ENCODE assay signal across 1 cellular context in the genomic region with DNA sequence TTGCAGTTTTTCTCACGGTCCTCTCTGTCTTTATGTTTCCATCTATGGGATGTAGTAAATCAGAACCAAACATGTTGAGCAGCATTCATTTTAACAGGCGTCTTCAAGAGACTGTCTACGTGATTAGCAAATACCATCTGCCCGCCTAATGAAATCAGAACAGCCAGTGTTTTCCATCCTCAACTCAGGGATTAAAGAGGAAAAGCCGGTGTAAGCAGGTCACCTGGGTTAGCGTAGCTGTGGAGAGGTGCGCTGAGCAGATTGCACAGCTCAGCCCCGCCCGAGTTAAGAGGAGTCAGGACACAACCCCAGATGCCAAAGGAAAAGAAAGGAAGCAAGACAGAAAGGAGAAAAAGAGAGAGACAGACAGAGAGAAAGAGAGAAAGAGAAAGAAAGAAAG.
TF ChIP-seq lines count a peak whose summit lies in the region.

No MANE protein-coding gene starts in this region.

TF ChIP-seq in WTC11, 78 proteins besides CTCF, POLR2A, EP300 and RAD21 (continued from another document):
- TF ChIP-seq, protein P1, sequence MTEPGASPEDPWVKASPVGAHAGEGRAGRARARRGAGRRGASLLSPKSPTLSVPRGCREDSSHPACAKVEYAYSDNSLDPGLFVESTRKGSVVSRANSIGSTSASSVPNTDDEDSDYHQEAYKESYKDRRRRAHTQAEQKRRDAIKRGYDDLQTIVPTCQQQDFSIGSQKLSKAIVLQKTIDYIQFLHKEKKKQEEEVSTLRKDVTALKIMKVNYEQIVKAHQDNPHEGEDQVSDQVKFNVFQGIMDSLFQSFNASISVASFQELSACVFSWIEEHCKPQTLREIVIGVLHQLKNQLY (CRISPR knock-in tag; IDR thresholded peaks at IDR 0.05): no peak
